8 cellular contexts compared by ENCODE assay signal in the genomic region with DNA sequence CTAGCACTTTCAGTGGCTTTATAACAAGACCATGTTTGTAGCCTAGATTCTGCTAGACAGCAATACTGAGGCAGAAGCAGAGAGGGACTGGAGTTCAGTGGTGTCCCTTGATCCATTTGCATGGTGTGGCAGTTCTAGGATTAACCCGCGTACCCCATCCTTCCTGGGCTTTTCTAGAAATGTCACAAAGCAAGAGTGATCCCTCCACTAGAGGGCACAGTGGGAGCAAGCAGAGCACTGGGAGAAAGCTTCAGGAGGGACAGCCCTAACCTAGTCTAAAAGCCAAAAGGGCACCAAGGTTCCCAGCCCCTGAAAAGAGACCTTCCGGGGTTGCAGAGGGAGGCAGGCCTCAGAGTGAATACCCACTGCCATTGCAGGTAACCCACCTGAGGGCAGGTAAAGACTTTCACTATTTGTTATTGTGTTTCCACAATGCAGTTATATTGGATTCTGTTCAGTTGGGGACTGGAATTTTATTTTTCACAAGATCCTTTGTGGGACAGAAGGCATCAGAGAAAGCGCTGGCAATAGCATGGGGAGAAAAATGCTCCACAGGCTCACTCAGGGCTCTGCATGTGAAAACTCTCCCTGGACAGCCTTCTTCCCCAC.
A peak's percentile ranks its signal among the peaks of the same experiment; 100 is the strongest.
DNase-seq lines count a peak whose midpoint lies in the region; ATAC-seq and TF ChIP-seq lines count a peak whose summit lies in the region.

No MANE protein-coding gene starts in this region.

- H3K4me3 Mint-ChIP-seq in glutamatergic neuron (ENCODE audit: unreplicated experiment): no peak overlapping the region

- peaks cover 21% of the 10 kb centered on the region for H3K4me1 ChIP-seq in SJCRH30
- peaks cover 4% of the 10 kb centered on the region for H3K4me1 ChIP-seq in psoas muscle

- peak in 3 of 4 donors; percentile 32 to 70 (median 70) for ATAC-seq in psoas muscle

- H3K9me3 ChIP-seq in SJCRH30 (replicated peaks) (no peaks in the 10 kb centered on the region), psoas muscle (no peaks in the 10 kb centered on the region)

- H3K27ac Mint-ChIP-seq in glutamatergic neuron (ENCODE audit: unreplicated experiment): no peak overlapping the region

- intact Hi-C loops in psoas muscle (cut with DNase I): loop anchor here (2.0 to 10.0 kb wide), 3 partner anchors 311 to 473 kb away; no protein-coding TSS in a partner anchor

- TF ChIP-seq CTCF in glutamatergic neuron (IDR thresholded peaks at IDR 0.05; ENCODE audit: partially characterized antibody, unreplicated experiment) (peak; percentile 70), psoas muscle (IDR thresholded peaks at IDR 0.05) (peak; percentile 65)

- peaks cover 3% of the 10 kb centered on the region for H3K9me3 Mint-ChIP-seq in glutamatergic neuron (ENCODE audit: unreplicated experiment)

- peaks cover 13% of the 10 kb centered on the region for H3K4me1 Mint-ChIP-seq in glutamatergic neuron (ENCODE audit: low read depth, unreplicated experiment)

- WGBS in psoas muscle, 3 donors: 36 to 41% (median 41%) methylated on average over 4 of the region's 4 CpGs

- peaks cover 4% of the 10 kb centered on the region for H3K27me3 Mint-ChIP-seq in glutamatergic neuron (ENCODE audit: unreplicated experiment)

- H3K27ac ChIP-seq in SJCRH30 (no peak overlapping the region), psoas muscle (no peak overlapping the region)

- DNase-seq in NCI-H2196 (lab: John Stamatoyannopoulos, UW; ENCODE audit: unreplicated experiment) (peak; percentile 25), NCI-H2196 treated with DMSO at 0.1 percent for 48 hours (lab: John Stamatoyannopoulos, UW; ENCODE audit: unreplicated experiment) (no peak), HUDEP-2 (lab: John Stamatoyannopoulos, UW; ENCODE audit: unreplicated experiment in 76 of 76) (peak in 56 of 76 experiments; percentile 2 to 67 (median 30)), SJCRH30 (peak; percentile 71 to 84), glutamatergic neuron (peak; percentile 60), psoas muscle (no peak), NCI-H187 (lab: John Stamatoyannopoulos, UW) (no peak)
- peak; percentile 35 for DNase-seq in activated naive CD4-positive, alpha-beta T cell treated with Interleukin-2 at 50 U/mL for 16 hours

- H3K4me3 ChIP-seq in SJCRH30: no peak overlapping the region
- no peak overlapping the region for H3K4me3 ChIP-seq in psoas muscle

- H3K27me3 ChIP-seq in SJCRH30 (no peaks in the 10 kb centered on the region), psoas muscle (ENCODE audit: insufficient read depth in 3 of 3, low read length in 2 of 3) (no peaks in the 10 kb centered on the region)

- H3K36me3 ChIP-seq in SJCRH30 (no peaks in the 10 kb centered on the region), psoas muscle (ENCODE audit: insufficient read depth in 1 of 2, low read depth in 1 of 2) (no peaks in the 10 kb centered on the region)

- peaks cover 10% of the 10 kb centered on the region for H3K36me3 Mint-ChIP-seq in glutamatergic neuron (ENCODE audit: unreplicated experiment)

Comparison
In these comparisons a context has a peak if more than half of its experiments do, and no peak if none do; other contexts are left out.
1. DNase-seq: peak in NCI-H2196 (single experiment), HUDEP-2 (56 of 76), SJCRH30 (2 of 2), activated naive CD4-positive, alpha-beta T cell treated with Interleukin-2 at 50 U/mL for 16 hours (single experiment) and glutamatergic neuron (single experiment); none in NCI-H2196 treated with DMSO at 0.1 percent for 48 hours (single experiment), psoas muscle (0 of 2) and NCI-H187 (0 of 2).